Comparison of ENCODE assay signal across 1 cellular context in the genomic region with DNA sequence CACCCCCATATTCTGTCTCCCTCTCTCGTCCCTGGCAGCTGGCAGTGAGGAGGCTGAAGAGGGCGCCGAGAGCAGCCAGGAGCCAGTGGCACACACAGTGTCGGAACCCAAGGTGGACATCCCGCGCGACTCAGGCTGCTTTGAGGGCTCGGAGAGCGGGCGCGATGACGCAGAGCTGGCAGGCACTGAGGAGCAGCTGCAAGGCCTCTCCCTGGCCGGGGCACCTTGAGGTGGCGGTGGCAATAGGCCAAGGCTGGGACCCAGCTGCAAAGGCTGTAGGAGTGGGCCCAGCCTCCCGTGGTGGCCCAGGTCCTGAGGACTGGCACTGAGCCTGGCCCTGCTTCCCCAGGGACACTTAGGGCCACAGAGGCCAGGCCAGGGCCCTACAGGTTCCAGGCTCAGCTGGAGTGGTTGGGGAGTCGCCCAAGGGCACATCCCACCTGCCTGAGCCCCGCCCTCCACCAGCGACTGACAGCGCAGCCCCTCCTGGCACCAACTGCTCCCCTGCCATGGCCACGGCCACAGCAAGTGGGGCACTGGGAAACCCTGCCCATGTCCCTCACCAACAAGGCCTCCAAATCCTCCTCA.
TF ChIP-seq lines count a peak whose summit lies in the region.

No MANE protein-coding gene starts in this region.

TF ChIP-seq in GM23338, 12 proteins besides CTCF, POLR2A, EP300 and RAD21 (continued from another document):
- TF ChIP-seq, protein P1, sequence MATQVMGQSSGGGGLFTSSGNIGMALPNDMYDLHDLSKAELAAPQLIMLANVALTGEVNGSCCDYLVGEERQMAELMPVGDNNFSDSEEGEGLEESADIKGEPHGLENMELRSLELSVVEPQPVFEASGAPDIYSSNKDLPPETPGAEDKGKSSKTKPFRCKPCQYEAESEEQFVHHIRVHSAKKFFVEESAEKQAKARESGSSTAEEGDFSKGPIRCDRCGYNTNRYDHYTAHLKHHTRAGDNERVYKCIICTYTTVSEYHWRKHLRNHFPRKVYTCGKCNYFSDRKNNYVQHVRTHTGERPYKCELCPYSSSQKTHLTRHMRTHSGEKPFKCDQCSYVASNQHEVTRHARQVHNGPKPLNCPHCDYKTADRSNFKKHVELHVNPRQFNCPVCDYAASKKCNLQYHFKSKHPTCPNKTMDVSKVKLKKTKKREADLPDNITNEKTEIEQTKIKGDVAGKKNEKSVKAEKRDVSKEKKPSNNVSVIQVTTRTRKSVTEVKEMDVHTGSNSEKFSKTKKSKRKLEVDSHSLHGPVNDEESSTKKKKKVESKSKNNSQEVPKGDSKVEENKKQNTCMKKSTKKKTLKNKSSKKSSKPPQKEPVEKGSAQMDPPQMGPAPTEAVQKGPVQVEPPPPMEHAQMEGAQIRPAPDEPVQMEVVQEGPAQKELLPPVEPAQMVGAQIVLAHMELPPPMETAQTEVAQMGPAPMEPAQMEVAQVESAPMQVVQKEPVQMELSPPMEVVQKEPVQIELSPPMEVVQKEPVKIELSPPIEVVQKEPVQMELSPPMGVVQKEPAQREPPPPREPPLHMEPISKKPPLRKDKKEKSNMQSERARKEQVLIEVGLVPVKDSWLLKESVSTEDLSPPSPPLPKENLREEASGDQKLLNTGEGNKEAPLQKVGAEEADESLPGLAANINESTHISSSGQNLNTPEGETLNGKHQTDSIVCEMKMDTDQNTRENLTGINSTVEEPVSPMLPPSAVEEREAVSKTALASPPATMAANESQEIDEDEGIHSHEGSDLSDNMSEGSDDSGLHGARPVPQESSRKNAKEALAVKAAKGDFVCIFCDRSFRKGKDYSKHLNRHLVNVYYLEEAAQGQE (IDR thresholded peaks at IDR 0.05; ENCODE audit: unreplicated experiment): no peak
- TF ChIP-seq ZNF462 (CRISPR knock-in tag; IDR thresholded peaks at IDR 0.05) (no peak), NANOG (IDR thresholded peaks at IDR 0.05; ENCODE audit: borderline replicate concordance) (no peak)
